ENCODE assay signal across 1 cellular context in genomic region chr13:78993792-78994191, GRCh38.
TF ChIP-seq lines count a peak whose summit lies in the region.

No MANE protein-coding gene starts in this region.

TF ChIP-seq in GM23338, 12 proteins besides CTCF, POLR2A, EP300 and RAD21 (continued from another document):
- TF ChIP-seq REST (IDR thresholded peaks at IDR 0.05; ENCODE audit: unreplicated experiment) (no peak), ZNF462 (CRISPR knock-in tag; IDR thresholded peaks at IDR 0.05) (no peak), ZNF331 (CRISPR knock-in tag; IDR thresholded peaks at IDR 0.05; ENCODE audit: low read depth) (no peak), POLR2AphosphoS5 (IDR thresholded peaks at IDR 0.05; ENCODE audit: low read depth) (no peak), JUNB (IDR thresholded peaks at IDR 0.05; ENCODE audit: unreplicated experiment) (no peak), EZH2phosphoT487 (IDR thresholded peaks at IDR 0.05; ENCODE audit: unreplicated experiment) (no peak)
